35 cellular contexts compared by ENCODE assay signal in genomic region chr18:55090566-55091187, GRCh38.
A peak's percentile ranks its signal among the peaks of the same experiment; 100 is the strongest.
DNase-seq lines count a peak whose midpoint lies in the region; ATAC-seq, FAIRE-seq and TF ChIP-seq lines count a peak whose summit lies in the region.
"Had no signal": no experiment of that assay in that cellular context is flagged by ENCODE, and none has a peak within 500 bp of the region (broad histone marks: within the 10 kb centered on the region; RNA-seq: fewer than 3 reads in every experiment).

No MANE protein-coding gene starts in this region.

- no peaks in the 10 kb centered on the region for H3K9me2 ChIP-seq in PC-9 (ENCODE audit: insufficient read depth)

- CTCF ChIA-PET in PC-9 (lab: Charles Lee): interaction anchor here (0.6 kb wide), 1 partner anchor 15 kb away, joined by 3 read pairs; no protein-coding TSS in a partner anchor

- no peaks in the 10 kb centered on the region for H3K79me2 ChIP-seq in PC-9 (ENCODE audit: low read depth)
- H3K79me2 ChIP-seq in parathyroid adenoma: no peaks in the 10 kb centered on the region

- H3K4me1 ChIP-seq in PC-9 (replicated peaks; ENCODE audit: insufficient read depth) (peaks cover 25% of the 10 kb centered on the region), parathyroid adenoma (no peaks in the 10 kb centered on the region)
- H3K4me1 ChIP-seq: esophagus muscularis mucosa, foreskin keratinocyte had no signal

- H3K27ac Mint-ChIP-seq in HFFc6: no peak overlapping the region
- H3K27ac Mint-ChIP-seq: activated CD4-positive, alpha-beta T cell treated with anti-CD3 and anti-CD28 coated beads for 36 hours; activated naive CD4-positive, alpha-beta T cell treated with anti-CD3 and anti-CD28 coated beads, Interleukin-2, amount 50 U/mL, for 24 hours; activated T-helper 2 cell treated with anti-CD3 and anti-CD28 coated beads, Interferon-gamma antibody, Interleukin-2, Interleukin-4, amounts not matched to agents 10 μg/mL and 5 μg/mL and 100 μg/mL, durations not matched to agents 14 hours and 24 hours and 36 hours; B cell; CD8-positive, alpha-beta T cell; mesothelial cell of epicardium; naive B cell had no signal

- H3K4me1 Mint-ChIP-seq in HFFc6 (ENCODE audit: low read depth): no peaks in the 10 kb centered on the region
- H3K4me1 Mint-ChIP-seq: activated CD4-positive, alpha-beta T cell treated with anti-CD3 and anti-CD28 coated beads for 36 hours; activated naive CD4-positive, alpha-beta T cell treated with anti-CD3 and anti-CD28 coated beads, Interleukin-2, amount 50 U/mL, for 24 hours had no signal

- no peaks in the 10 kb centered on the region for H3K9me3 Mint-ChIP-seq in HFFc6
- H3K9me3 Mint-ChIP-seq: activated T-helper 2 cell treated with anti-CD3 and anti-CD28 coated beads, Interferon-gamma antibody, Interleukin-2, Interleukin-4, amounts not matched to agents 10 μg/mL and 5 μg/mL and 100 μg/mL, durations not matched to agents 14 hours and 24 hours and 36 hours; CD8-positive, alpha-beta T cell; mesothelial cell of epicardium had no signal

- peaks cover 19% of the 10 kb centered on the region for H3K27me3 Mint-ChIP-seq in HFFc6 (ENCODE audit: insufficient read depth)
- H3K27me3 Mint-ChIP-seq: B cell had no signal

- no peak overlapping the region for H3K9ac ChIP-seq in parathyroid adenoma

- no TSS peak for BruUV-seq in PC-9 (replicated peaks; lab: Mats Ljungman, UMichigan)

- H3K4me3 ChIP-seq in PC-9: no peak overlapping the region
- H3K4me3 ChIP-seq in parathyroid adenoma (ENCODE audit: low read depth, low read length): no peak overlapping the region
- H3K4me3 ChIP-seq: cardiac muscle cell, esophagus muscularis mucosa, GM12878, heart left ventricle, spleen, tibial nerve had no signal

- TF ChIP-seq CTCF in PC-9 (conservative IDR thresholded peaks at IDR 0.05): no peak
- TF ChIP-seq CTCF in parathyroid adenoma (IDR thresholded peaks at IDR 0.05): no peak
- no peak for TF ChIP-seq CTCF in HFFc6 (IDR thresholded peaks at IDR 0.05)

- no peak for FAIRE-seq in HTR-8/SVneo (lab: Jason Lieb, UNC)
- FAIRE-seq: GM12878, H54, kidney had no signal

- H3K27ac ChIP-seq in PC-9 (peak overlapping the region; percentile 6), cingulate gyrus (ENCODE audit: low read depth, low read length) (peak overlapping the region; percentile 34), parathyroid adenoma (no peak overlapping the region)
- H3K27ac ChIP-seq: cardiac muscle cell, esophagus muscularis mucosa, foreskin keratinocyte, heart left ventricle, HL-60, spleen, tibial nerve had no signal

- H3K4me2 ChIP-seq in PC-9 (0 out of 2 replicates have a peak overlapping the region, but pooled peaks have one; percentile 28), parathyroid adenoma (ENCODE audit: low read length) (no peak overlapping the region)

- H3K36me3 ChIP-seq in PC-9 (ENCODE audit: low read depth) (no peaks in the 10 kb centered on the region), parathyroid adenoma (ENCODE audit: control insufficient read depth, insufficient read depth, low read length) (no peaks in the 10 kb centered on the region)
- H3K36me3 ChIP-seq: cardiac muscle cell, esophagus muscularis mucosa, heart left ventricle, spleen, tibial nerve had no signal

- H2AFZ ChIP-seq in PC-9 (no peak overlapping the region; the same call in 1 of the 2 replicates), parathyroid adenoma (peak overlapping the region; percentile 14)

- intact Hi-C loops in PC-9 (cut with micrococcal nuclease; ENCODE audit: unreplicated experiment): no loop called here

- no peaks in the 10 kb centered on the region for H4K20me1 ChIP-seq in PC-9 (ENCODE audit: insufficient read depth)

- peaks cover 17% of the 10 kb centered on the region for H3F3A ChIP-seq in PC-9 (ENCODE audit: insufficient read depth, low read depth)

- no peaks in the 10 kb centered on the region for H3K36me3 Mint-ChIP-seq in HFFc6 (ENCODE audit: low read depth)
- H3K36me3 Mint-ChIP-seq: activated naive CD4-positive, alpha-beta T cell treated with anti-CD3 and anti-CD28 coated beads, Interleukin-2, amount 50 U/mL, for 24 hours; CD8-positive, alpha-beta T cell; mesothelial cell of epicardium had no signal

- POLR2A ChIA-PET in PC-9 (lab: Charles Lee; ENCODE audit: unreplicated experiment): no interaction called here

- DNase-seq in EH (ENCODE audit: low read depth): peak; percentile 47
- peak in 1 of 2 experiments; percentile 75 for DNase-seq in PC-9
- DNase-seq in HTR-8/SVneo (ENCODE audit: insufficient read length, low spot score): no peak
- no peak for DNase-seq in NCI-H2081 (lab: John Stamatoyannopoulos, UW)
- DNase-seq in HFFc6: no peak
- DNase-seq: activated CD4-positive, alpha-beta T cell treated with anti-CD3 and anti-CD28 coated beads for 36 hours; activated CD8-positive, alpha-beta memory T cell treated with anti-CD3 and anti-CD28 coated beads for 24 hours; activated T-cell treated with anti-CD3 and anti-CD28 coated beads for 4 hours; aorta; CD8-positive, alpha-beta T cell; dermis blood vessel endothelial cell; foreskin keratinocyte; heart left ventricle; Kasumi-1; kidney; naive B cell; NCI-H510A; right cardiac atrium; SHP77; spleen; SW 1271 had no signal

- no peak for ATAC-seq in GM21423 (IDR thresholded peaks at IDR 0.05; ENCODE audit: unreplicated experiment)
- ATAC-seq: activated CD4-positive, alpha-beta T cell treated with anti-CD3 and anti-CD28 coated beads for 36 hours; CD8-positive, alpha-beta T cell; foreskin keratinocyte; GM12878; heart left ventricle; Panc1; right cardiac atrium had no signal

- H3K27me3 ChIP-seq in PC-9 (ENCODE audit: insufficient read depth, low read depth) (no peaks in the 10 kb centered on the region), parathyroid adenoma (ENCODE audit: control insufficient read depth, insufficient read depth, low read length) (no peaks in the 10 kb centered on the region)
- H3K27me3 ChIP-seq: cardiac muscle cell, esophagus muscularis mucosa, heart left ventricle, spleen, tibial nerve had no signal

- H3K4me3 Mint-ChIP-seq in HFFc6: no peak overlapping the region
- H3K4me3 Mint-ChIP-seq: activated CD4-positive, alpha-beta T cell treated with anti-CD3 and anti-CD28 coated beads for 36 hours; activated naive CD4-positive, alpha-beta T cell treated with anti-CD3 and anti-CD28 coated beads, Interleukin-2, amount 50 U/mL, for 24 hours; B cell; CD8-positive, alpha-beta T cell; mesothelial cell of epicardium; naive B cell had no signal

- H3K9me3 ChIP-seq in PC-9 (ENCODE audit: insufficient read depth, low read depth) (peaks cover 12% of the 10 kb centered on the region; the same call in 1 of the 2 replicates), parathyroid adenoma (ENCODE audit: control insufficient read depth, low read length) (no peaks in the 10 kb centered on the region)
- H3K9me3 ChIP-seq: esophagus muscularis mucosa, heart left ventricle, spleen, tibial nerve had no signal
